ENCODE assay signal across 8 cellular contexts in the genomic region with DNA sequence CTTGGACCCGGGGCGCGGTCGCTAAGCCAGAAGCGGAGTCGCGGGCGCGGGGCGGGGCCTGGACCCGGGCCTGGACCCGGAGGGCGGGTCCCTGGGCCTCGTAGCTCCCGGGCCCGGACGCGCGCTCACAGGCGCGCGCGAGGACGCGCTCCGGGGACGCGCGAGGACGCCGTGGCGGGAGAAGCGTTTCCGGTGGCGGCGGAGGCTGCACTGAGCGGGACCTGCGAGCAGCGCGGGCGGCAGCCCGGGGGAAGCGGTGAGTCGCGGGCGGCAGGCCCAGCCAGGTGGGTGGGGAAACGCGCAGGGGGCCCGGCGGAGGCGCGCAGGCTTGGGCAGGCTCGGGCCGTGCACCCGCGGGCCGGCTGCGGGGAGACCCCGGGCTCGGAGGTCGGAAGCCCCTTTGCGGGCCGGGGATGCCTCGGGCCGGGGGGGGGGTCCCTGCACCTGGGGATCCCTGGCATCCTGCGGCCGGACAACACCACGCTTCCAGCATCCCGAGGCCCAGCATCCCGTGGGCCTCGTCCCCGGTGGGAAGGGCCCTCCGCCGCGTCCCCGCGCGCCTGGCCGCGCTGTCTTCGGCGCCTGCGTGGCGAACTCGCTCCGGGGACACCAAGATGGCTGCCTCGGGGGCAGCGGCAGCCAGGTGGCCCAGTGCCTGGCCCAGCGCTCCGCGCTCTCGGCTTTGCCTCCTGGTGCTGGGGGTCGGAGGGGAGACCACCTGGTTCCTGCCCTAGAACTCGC. TPM values are rescaled to one million over a fixed set of nuclear protein-coding genes. Genes with fewer than 3 reads are reported as not detected.
DNase-seq lines count a peak whose midpoint lies in the region; ATAC-seq and FAIRE-seq lines count a peak whose summit lies in the region.

A gene with protein sequence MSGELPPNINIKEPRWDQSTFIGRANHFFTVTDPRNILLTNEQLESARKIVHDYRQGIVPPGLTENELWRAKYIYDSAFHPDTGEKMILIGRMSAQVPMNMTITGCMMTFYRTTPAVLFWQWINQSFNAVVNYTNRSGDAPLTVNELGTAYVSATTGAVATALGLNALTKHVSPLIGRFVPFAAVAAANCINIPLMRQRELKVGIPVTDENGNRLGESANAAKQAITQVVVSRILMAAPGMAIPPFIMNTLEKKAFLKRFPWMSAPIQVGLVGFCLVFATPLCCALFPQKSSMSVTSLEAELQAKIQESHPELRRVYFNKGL (plus strand): TSS at position 177 of the 741 bp plus-strand sequence. CDS start 13,544 bp downstream, outside the sequence.

- DNase-seq in A172 (ENCODE audit: low spot score) (peak; percentile 50), GM18507 (ENCODE audit: extremely low spot score, insufficient read length, low read depth) (peak; percentile 92), NCI-H2171 (lab: John Stamatoyannopoulos, UW) (peak; percentile 58), cerebellum (ENCODE audit: low spot score) (peak; percentile 95), kidney glomerular epithelial cell (lab: John Stamatoyannopoulos, UW) (peak; percentile 24)
- DNase-seq in stimulated activated CD4-positive, alpha-beta T cell treated with anti-CD3 and anti-CD28 coated beads, Interleukin-1b, Interleukin-23, amount 100 ng/mL, for 1 hour (ENCODE audit: low read depth in 2 of 2): peak; percentile 43 to 67

- FAIRE-seq in GM18507 (lab: Jason Lieb, UNC): peak; percentile 78

- ATAC-seq in HG02970 (IDR thresholded peaks at IDR 0.05; ENCODE audit: low FRiP score, unreplicated experiment): peak; percentile 94
- ATAC-seq in activated CD4-positive, CD25-positive, alpha-beta regulatory T cell treated with anti-CD3 and anti-CD28 coated beads, Interleukin-2, amount 50 U/mL, for 24 hours: peak; percentile 84 to 87

RNA-seq across cellular contexts. Expression of the gene that starts here (rescaled TPM):
- 202 and 239 TPM in 2 replicates for total RNA-seq in A172 (2014; rRNA removed; shearing (Covaris generic))
- 68.9 TPM for total RNA-seq in cerebellum

Comparison
In these comparisons a context has a peak if more than half of its experiments do, and no peak if none do; other contexts are left out.
1. Peak in every context shown above with its lines: DNase-seq and ATAC-seq.
2. DNase-seq: peak in every context shown above with its lines; median percentile 95 in cerebellum; 92 in GM18507; 58 in NCI-H2171; 55 in stimulated activated CD4-positive, alpha-beta T cell treated with anti-CD3 and anti-CD28 coated beads, Interleukin-1b, Interleukin-23, amount 100 ng/mL, for 1 hour; 50 in A172; 24 in kidney glomerular epithelial cell.